In the genomic region with DNA sequence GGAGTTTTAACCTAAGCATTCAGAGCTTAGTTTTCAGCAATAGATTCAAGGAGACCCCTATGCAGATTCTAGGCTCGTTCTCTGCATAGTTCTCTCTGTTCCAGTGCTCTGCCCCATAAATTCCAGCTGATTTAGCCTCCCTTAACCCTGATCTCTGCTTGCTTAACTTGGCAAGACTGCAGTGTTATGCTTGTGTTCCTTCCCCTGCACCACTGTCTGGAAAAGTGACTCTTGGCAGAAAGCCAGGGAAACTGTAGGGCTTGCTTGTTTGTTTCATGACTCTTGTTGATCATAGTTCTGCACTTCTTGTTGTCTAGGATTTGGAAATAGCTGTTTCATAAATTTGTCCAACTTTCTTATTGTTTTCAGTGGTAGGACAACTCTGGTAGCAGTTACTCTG, we compare ENCODE assay signal across 11 cellular contexts. TPM values are rescaled to one million over a fixed set of nuclear protein-coding genes. Genes with fewer than 3 reads are reported as not detected.
A peak's percentile ranks its signal among the peaks of the same experiment; 100 is the strongest.
DNase-seq lines count a peak whose midpoint lies in the region; ATAC-seq, FAIRE-seq and TF ChIP-seq lines count a peak whose summit lies in the region.
"Had no signal": no experiment of that assay in that cellular context is flagged by ENCODE, and none has a peak within 500 bp of the region (broad histone marks: within the 10 kb centered on the region; RNA-seq: fewer than 3 reads in every experiment).

No MANE protein-coding gene starts in this region.

- in situ Hi-C loops in K562 (cut with MboI): no loop called here
- in situ Hi-C loops in gastrocnemius medialis (cut with MboI; ENCODE audit: low sequenced_read_pairs in 4 of 4): no loop called here

- FAIRE-seq in K562 (lab: Jason Lieb, UNC): no peak

- TF ChIP-seq CTCF in LNCaP clone FGC (IDR thresholded peaks at IDR 0.05; ENCODE audit: control insufficient read depth, extremely low read depth, insufficient read depth) (no peak), K562 (IDR thresholded peaks at IDR 0.05 in 2 of 3, conservative IDR thresholded peaks at IDR 0.05 in 1 of 3; ENCODE audit: insufficient read depth in 2 of 3, low read depth in 1 of 3, low read length in 3 of 3) (no peak), left ventricle myocardium inferior (IDR thresholded peaks at IDR 0.05; ENCODE audit: borderline replicate concordance) (no peak), gastrocnemius medialis (IDR thresholded peaks at IDR 0.05 in 4 of 5, conservative IDR thresholded peaks at IDR 0.05 in 1 of 5) (no peak), coronary artery (IDR thresholded peaks at IDR 0.05) (no peak)

- no peaks in the 10 kb centered on the region for H3K9me3 ChIP-seq in K562 (replicated peaks; ENCODE audit: control insufficient read depth, insufficient read depth, low read depth, low read length)
- H3K9me3 ChIP-seq in left ventricle myocardium inferior (replicated peaks): peaks cover 11% of the 10 kb centered on the region
- no peaks in the 10 kb centered on the region for H3K9me3 ChIP-seq in gastrocnemius medialis

- H3K4me3 ChIP-seq in LNCaP clone FGC (ENCODE audit: low read depth, low read length) (no peak overlapping the region), K562 (no peak overlapping the region), left ventricle myocardium inferior (no peak overlapping the region), gastrocnemius medialis (no peak overlapping the region), coronary artery (no peak overlapping the region)

- H3K9me1 ChIP-seq in K562 (ENCODE audit: control insufficient read depth, insufficient read depth, low read length): no peaks in the 10 kb centered on the region

- ATAC-seq in K562: no peak
- peak; percentile 39 to 79 for ATAC-seq in gastrocnemius medialis
- no peak for ATAC-seq in esophagus mucosa

- no peak overlapping the region for H3K9ac ChIP-seq in K562 (ENCODE audit: insufficient read depth in 1 of 2, low read depth in 2 of 2, low read length in 2 of 2)

- CTCF ChIA-PET in K562 (lab: Yijun Ruan, JAX; ENCODE audit: low intra/inter-chr PET ratio): no interaction called here

- POLR2A ChIA-PET in K562 (lab: Yijun Ruan, JAX): interaction anchor here (0.6 to 0.9 kb wide), 2 partner anchors 30 to 60 kb away, joined by 3 to 4 read pairs; no protein-coding TSS in a partner anchor

- H3K79me2 ChIP-seq in K562 (ENCODE audit: control insufficient read depth, insufficient read depth, low read length): no peaks in the 10 kb centered on the region

- intact Hi-C loops in K562 (cut with micrococcal nuclease) (no loop called here), left ventricle myocardium inferior (cut with micrococcal nuclease) (no loop called here), gastrocnemius medialis (cut with DNase I; ENCODE audit: low total_unique reads) (no loop called here)

- H3K4me2 ChIP-seq in K562 (ENCODE audit: insufficient read depth, low read length): no peak overlapping the region

- TF ChIP-seq POLR2A in K562 (conservative IDR thresholded peaks at IDR 0.05) (no peak), gastrocnemius medialis (IDR thresholded peaks at IDR 0.05) (no peak)

- 0% methylated on average over 1 of the region's 1 CpG for WGBS in K562 (ENCODE audit: insufficient coverage, low coverage, missing lambda C conversion rate)

- H3K27ac ChIP-seq in K562 (ENCODE audit: extremely low read depth, low read depth, low read length) (no peak overlapping the region), left ventricle myocardium inferior (replicated peaks) (peak overlapping the region; percentile 57), gastrocnemius medialis (peak overlapping the region in 2 of 4 donors; percentile 8 to 16), coronary artery (peak overlapping the region in 1 of 2 donors; percentile 41)

- H3K4me1 ChIP-seq in K562 (replicated peaks in 1 of 2; ENCODE audit: control insufficient read depth in 2 of 2, insufficient read depth in 2 of 2, low read length in 2 of 2): no peaks in the 10 kb centered on the region
- H3K4me1 ChIP-seq in left ventricle myocardium inferior: peaks cover 33% of the 10 kb centered on the region
- peaks cover 3 to 20% of the 10 kb centered on the region in 2 donors for H3K4me1 ChIP-seq in gastrocnemius medialis

- no peaks in the 10 kb centered on the region for H3K36me3 ChIP-seq in K562 (ENCODE audit: control insufficient read depth, insufficient read depth, low read length)
- no peaks in the 10 kb centered on the region for H3K36me3 ChIP-seq in left ventricle myocardium inferior
- H3K36me3 ChIP-seq in gastrocnemius medialis: no peaks in the 10 kb centered on the region

- no peaks in the 10 kb centered on the region for H4K20me1 ChIP-seq in K562 (replicated peaks; ENCODE audit: control insufficient read depth, insufficient read depth, low read length)

- no peak for TF ChIP-seq RAD21 in K562 (CRISPR knock-in tag; conservative IDR thresholded peaks at IDR 0.05 in 1 of 2, IDR thresholded peaks at IDR 0.05 in 1 of 2)

- H2AFZ ChIP-seq in K562 (ENCODE audit: low read depth, low read length): no peak overlapping the region

- no peak for TF ChIP-seq EP300 in K562 (IDR thresholded peaks at IDR 0.05; ENCODE audit: low read length)

- DNase-seq in LNCaP clone FGC (ENCODE audit: low read depth) (peak; percentile 71), K562 (ENCODE audit: extremely low read depth in 1 of 4, low spot score in 3 of 4) (no peak), left ventricle myocardium inferior (no peak), gastrocnemius medialis (peak; percentile 21 to 61), Ammon's horn (ENCODE audit: low spot score) (no peak), coronary artery (ENCODE audit: low spot score) (no peak)
- DNase-seq in activated CD8-positive, alpha-beta memory T cell treated with anti-CD3 and anti-CD28 coated beads for 24 hours: no peak
- DNase-seq: activated naive CD4-positive, alpha-beta T cell treated with Interleukin-2 at 50 U/mL for 16 hours; DND-41; NCI-H2029 had no signal

- peaks cover 0 to 23% of the 10 kb centered on the region in 2 experiments; a peak in 2 of 5 replicates for H3K27me3 ChIP-seq in K562 (ENCODE audit: control insufficient read depth in 2 of 2, insufficient read depth in 2 of 2, low read length in 2 of 2)
- no peaks in the 10 kb centered on the region for H3K27me3 ChIP-seq in left ventricle myocardium inferior (ENCODE audit: low read depth)
- no peaks in the 10 kb centered on the region for H3K27me3 ChIP-seq in gastrocnemius medialis

- BruUV-seq in K562 (replicated peaks; lab: Mats Ljungman, UMichigan): no TSS peak

TF ChIP-seq in K562, 482 proteins besides CTCF, POLR2A, EP300 and RAD21:
- TF ChIP-seq NFIC (IDR thresholded peaks at IDR 0.05): peak; percentile 69
- TF ChIP-seq MECOM (CRISPR knock-in tag; IDR thresholded peaks at IDR 0.05): no peak

RNA-seq across cellular contexts. Expression of a gene that starts 40.2 kb away (rescaled TPM):
- total RNA-seq in K562 (2011; cell fraction: chromatin; rRNA removed; ENCODE audit: low replicate concordance): 11.6 and 26.9 TPM in 2 replicates
- 13.7 and 14.3 TPM in 2 replicates for total RNA-seq in K562 (2011; cell fraction: nucleolus; rRNA removed)
- 21.5 and 33.0 TPM in 2 replicates for total RNA-seq in K562 (2011; cell fraction: nucleoplasm; rRNA removed)
- total RNA-seq in K562 (2014; rRNA removed) (48.5 and 48.9 TPM in 2 replicates), K562 (2014; rRNA removed; fragmentation: Illumina TruSeq; extraction: Trizol) (68.5 and 72.8 TPM in 2 replicates), K562 (2015; rRNA removed; fragmentation: Illumina TruSeq; extraction: Trizol) (54.9 and 55.2 TPM in 2 replicates), K562 (2021) (49.2 and 53.0 TPM in 2 replicates), left ventricle myocardium inferior (76.4 TPM), gastrocnemius medialis (10 to 100 TPM; 32.3 to 82.2 (median 78.7) TPM), esophagus mucosa (17.5 TPM)
- polyA plus RNA-seq in K562 (2011; rRNA removed) (77.8 and 112 TPM in 2 replicates), K562 (2014; fragmentation: Illumina TruSeq; extraction: Trizol) (104 and 126 TPM in 2 replicates), K562 (2014; fragmentation: Nextera tagmentation; extraction: Ambion mirVana) (100 to 1,000 TPM; 198 to 238 TPM), K562 (2014; rRNA removed) (67.7 and 69.9 TPM in 2 replicates)
- polyA plus RNA-seq in K562 (2011; cell fraction: cytosol; rRNA removed): 18.9 and 47.3 TPM in 2 replicates
- 16.0 and 26.7 TPM in 2 replicates for polyA plus RNA-seq in K562 (2011; cell fraction: nucleus; rRNA removed)
- 55.7 and 76.5 TPM in 2 replicates for polyA plus RNA-seq in K562 (2012)
- polyA minus RNA-seq in K562 (2011; rRNA and poly(A)+ RNA removed): 64.4 and 69.2 TPM in 2 replicates
- 15.7 and 25.5 TPM in 2 replicates for polyA minus RNA-seq in K562 (2011; cell fraction: cytosol; rRNA and poly(A)+ RNA removed)
- 12.0 and 21.7 TPM in 2 replicates for polyA minus RNA-seq in K562 (2011; cell fraction: nucleus; rRNA and poly(A)+ RNA removed)

RNA-seq across cellular contexts. Expression of a gene that starts 40.2 kb away (rescaled TPM):
- total RNA-seq in K562 (2011; cell fraction: chromatin; rRNA removed; ENCODE audit: low replicate concordance): 6.8 and 23.9 TPM in 2 replicates
- total RNA-seq in K562 (2011; cell fraction: nucleolus; rRNA removed): 5.3 and 7.5 TPM in 2 replicates
- 14.5 and 19.8 TPM in 2 replicates for total RNA-seq in K562 (2011; cell fraction: nucleoplasm; rRNA removed)
- total RNA-seq in K562 (2014; rRNA removed) (14.8 and 17.8 TPM in 2 replicates), K562 (2014; rRNA removed; fragmentation: Illumina TruSeq; extraction: Trizol) (10.6 and 13.8 TPM in 2 replicates), K562 (2015; rRNA removed; fragmentation: Illumina TruSeq; extraction: Trizol) (13.2 and 14.2 TPM in 2 replicates), K562 (2021) (6.7 and 7.4 TPM in 2 replicates), left ventricle myocardium inferior (34.7 TPM), gastrocnemius medialis (10 to 100 TPM; 21.4 to 23.5 (median 22.4) TPM), esophagus mucosa (11.0 TPM)
- polyA plus RNA-seq in K562 (2011; rRNA removed) (6.6 and 7.4 TPM in 2 replicates), K562 (2014; fragmentation: Illumina TruSeq; extraction: Trizol) (12.1 and 12.9 TPM in 2 replicates), K562 (2014; fragmentation: Nextera tagmentation; extraction: Ambion mirVana) (1 to 10 TPM; 5.1 to 5.6 TPM), K562 (2014; rRNA removed) (9.0 and 11.6 TPM in 2 replicates)
- 3.4 and 3.7 TPM in 2 replicates for polyA plus RNA-seq in K562 (2011; cell fraction: cytosol; rRNA removed)
- polyA plus RNA-seq in K562 (2011; cell fraction: nucleus; rRNA removed): 4.2 and 5.0 TPM in 2 replicates
- 9.2 and 11.8 TPM in 2 replicates for polyA plus RNA-seq in K562 (2012)
- 9.0 and 12.2 TPM in 2 replicates for polyA minus RNA-seq in K562 (2011; rRNA and poly(A)+ RNA removed)
- 4.6 and 4.8 TPM in 2 replicates for polyA minus RNA-seq in K562 (2011; cell fraction: cytosol; rRNA and poly(A)+ RNA removed)
- 13.2 and 22.9 TPM in 2 replicates for polyA minus RNA-seq in K562 (2011; cell fraction: nucleus; rRNA and poly(A)+ RNA removed)

Comparison
In these comparisons a context has a peak if more than half of its experiments do, and no peak if none do; other contexts are left out.
1. DNase-seq: peak in LNCaP clone FGC (single experiment) and gastrocnemius medialis (2 of 2); none in K562 (0 of 4), left ventricle myocardium inferior (single experiment), Ammon's horn (single experiment), activated CD8-positive, alpha-beta memory T cell treated with anti-CD3 and anti-CD28 coated beads for 24 hours (single experiment) and coronary artery (single experiment).
2. ATAC-seq: peak in gastrocnemius medialis (2 of 2); none in K562 (single experiment) and esophagus mucosa (single experiment).